8 cellular contexts compared by ENCODE assay signal in genomic region chr9:98380065-98380681, GRCh38.
DNase-seq lines count a peak whose midpoint lies in the region; ATAC-seq and TF ChIP-seq lines count a peak whose summit lies in the region.

No MANE protein-coding gene starts in this region.

- H3K36me3 ChIP-seq in BE2C (no peaks in the 10 kb centered on the region), kidney epithelial cell (ENCODE audit: control insufficient read depth, insufficient read depth, low read length) (no peaks in the 10 kb centered on the region)

- no peaks in the 10 kb centered on the region for H3K9me3 ChIP-seq in BE2C

- TF ChIP-seq CTCF in BE2C (IDR thresholded peaks at IDR 0.05; ENCODE audit: low read depth, low read length): no peak
- TF ChIP-seq CTCF in kidney epithelial cell (IDR thresholded peaks at IDR 0.05; ENCODE audit: insufficient read depth, low read length, poor library complexity, severe bottlenecking): no peak
- TF ChIP-seq CTCF in omental fat pad (IDR thresholded peaks at IDR 0.05): no peak

- H3K4me1 Mint-ChIP-seq in activated T-cell treated with anti-CD3 and anti-CD28 coated beads, Interleukin-2, amount 50 U/mL, for 4 hours (ENCODE audit: low read depth): no peaks in the 10 kb centered on the region

- H3K9me3 Mint-ChIP-seq in activated T-cell treated with anti-CD3 and anti-CD28 coated beads, Interleukin-2, amount 50 U/mL, for 4 hours: no peaks in the 10 kb centered on the region

- no peaks in the 10 kb centered on the region for H3K27me3 Mint-ChIP-seq in activated T-cell treated with anti-CD3 and anti-CD28 coated beads, Interleukin-2, amount 50 U/mL, for 4 hours (ENCODE audit: low read depth)

- H3K4me1 ChIP-seq in BE2C: peaks cover 6% of the 10 kb centered on the region

- peak; percentile 40 for DNase-seq in BE2C
- peak; percentile 12 for DNase-seq in T1000 (lab: John Stamatoyannopoulos, UW)
- peak; percentile 26 for DNase-seq in kidney epithelial cell (ENCODE audit: low read depth)
- no peak for DNase-seq in activated T-cell treated with anti-CD3 and anti-CD28 coated beads, Interleukin-2, amount 50 U/mL, for 4 hours
- no peak for DNase-seq in omental fat pad (ENCODE audit: low spot score)
- no peak for DNase-seq in GF-D8 (lab: John Stamatoyannopoulos, UW)
- DNase-seq in NCI-H526 treated with DMSO at 0.1 percent for 48 hours (lab: John Stamatoyannopoulos, UW): no peak

- H3K4me3 ChIP-seq in BE2C (ENCODE audit: low read depth, low read length) (peak overlapping the region; percentile 14; the same call in 1 of the 2 replicates), kidney epithelial cell (ENCODE audit: low read depth, low read length) (no peak overlapping the region)

- ATAC-seq in GM21723 (IDR thresholded peaks at IDR 0.05; ENCODE audit: unreplicated experiment): peak; percentile 56
- ATAC-seq in activated T-cell treated with anti-CD3 and anti-CD28 coated beads, Interleukin-2, amount 50 U/mL, for 4 hours: no peak
- ATAC-seq in omental fat pad (ENCODE audit: low FRiP score): no peak

- H3K36me3 Mint-ChIP-seq in activated T-cell treated with anti-CD3 and anti-CD28 coated beads, Interleukin-2, amount 50 U/mL, for 4 hours (ENCODE audit: insufficient read depth): no peaks in the 10 kb centered on the region

- no peak overlapping the region for H3K4me3 Mint-ChIP-seq in activated T-cell treated with anti-CD3 and anti-CD28 coated beads, Interleukin-2, amount 50 U/mL, for 4 hours

- H3K27me3 ChIP-seq in BE2C (no peaks in the 10 kb centered on the region), kidney epithelial cell (ENCODE audit: control insufficient read depth, insufficient read depth, low read length) (no peaks in the 10 kb centered on the region)

Comparison
In these comparisons a context has a peak if more than half of its experiments do, and no peak if none do; other contexts are left out.
1. DNase-seq: peak in BE2C (single experiment), T1000 (single experiment) and kidney epithelial cell (single experiment); none in activated T-cell treated with anti-CD3 and anti-CD28 coated beads, Interleukin-2, amount 50 U/mL, for 4 hours (single experiment), omental fat pad (single experiment), GF-D8 (single experiment) and NCI-H526 treated with DMSO at 0.1 percent for 48 hours (single experiment).